ENCODE assay signal across 1 cellular context in the genomic region with DNA sequence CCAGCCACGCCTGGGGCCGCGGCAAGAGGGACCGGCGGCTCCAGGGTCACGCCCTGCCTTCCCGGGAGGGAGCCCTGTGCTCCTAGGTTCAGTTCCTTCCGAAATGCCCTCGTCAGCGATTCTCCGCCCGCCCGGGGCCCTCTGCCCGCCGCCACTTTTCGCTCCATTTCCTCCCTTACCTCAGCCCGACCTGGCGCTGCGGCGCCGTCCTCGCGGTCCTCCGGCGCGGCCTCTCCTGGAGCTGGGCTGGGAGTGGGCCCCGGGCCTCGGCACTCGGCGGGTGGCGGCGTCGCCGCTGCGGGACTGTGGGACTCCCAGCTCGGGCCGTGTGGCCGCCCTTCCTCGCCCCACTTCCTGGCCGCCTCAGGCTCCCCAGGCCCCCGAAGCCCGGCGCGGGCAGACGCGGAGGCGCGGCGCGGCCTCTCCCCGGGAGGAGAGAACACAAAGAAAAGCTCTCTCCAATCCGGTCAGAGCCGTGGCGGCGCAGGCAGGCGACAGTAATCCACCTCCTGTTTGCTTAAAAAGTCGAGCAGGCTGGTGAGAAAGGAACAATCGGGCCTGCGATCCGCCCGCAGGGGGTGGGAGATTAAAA.
TF ChIP-seq lines count a peak whose summit lies in the region.

No MANE protein-coding gene starts in this region.

TF ChIP-seq in HepG2, 621 proteins besides CTCF, POLR2A, EP300 and RAD21 (continued from another document and continues in another):
- TF ChIP-seq ZNF580 (CRISPR knock-in tag; IDR thresholded peaks at IDR 0.05; ENCODE audit: borderline replicate concordance, low read depth) (no peak), ZNF737 (CRISPR knock-in tag; IDR thresholded peaks at IDR 0.05; ENCODE audit: borderline replicate concordance) (no peak), ZNF382 (CRISPR knock-in tag; IDR thresholded peaks at IDR 0.05; ENCODE audit: borderline replicate concordance) (no peak), ZNF644 (CRISPR knock-in tag; IDR thresholded peaks at IDR 0.05; ENCODE audit: low read depth) (no peak), RBM22 (optimal IDR thresholded peaks at IDR 0.05; ENCODE audit: low read length) (no peak), ZNF496 (CRISPR knock-in tag; IDR thresholded peaks at IDR 0.05; ENCODE audit: insufficient replicate concordance) (no peak), ZNF354B (CRISPR knock-in tag; IDR thresholded peaks at IDR 0.05) (no peak), ZNF143 (CRISPR knock-in tag; IDR thresholded peaks at IDR 0.05) (no peak), SP140L (CRISPR knock-in tag; IDR thresholded peaks at IDR 0.05; ENCODE audit: borderline replicate concordance) (no peak), ZNF329 (CRISPR knock-in tag; IDR thresholded peaks at IDR 0.05; ENCODE audit: low read depth) (no peak), ZNF7 (CRISPR knock-in tag; IDR thresholded peaks at IDR 0.05) (no peak), CCAR2 (optimal IDR thresholded peaks at IDR 0.05; ENCODE audit: low read depth, low read length) (no peak), ZKSCAN1 (IDR thresholded peaks at IDR 0.05; ENCODE audit: low read length) (no peak), PHF21A (CRISPR knock-in tag; IDR thresholded peaks at IDR 0.05) (no peak), ZNF777 (CRISPR knock-in tag; IDR thresholded peaks at IDR 0.05) (peak; percentile 60), ZFP62 (CRISPR knock-in tag; IDR thresholded peaks at IDR 0.05) (no peak), ZMYM4 (CRISPR knock-in tag; IDR thresholded peaks at IDR 0.05) (no peak), HOXA9 (CRISPR knock-in tag; IDR thresholded peaks at IDR 0.05; ENCODE audit: borderline replicate concordance) (no peak), ZBTB14 (CRISPR knock-in tag; IDR thresholded peaks at IDR 0.05) (peak; percentile 33; the same call in 1 of the 2 replicates), PPARG (CRISPR knock-in tag; conservative IDR thresholded peaks at IDR 0.05) (no peak), KDM6A (CRISPR knock-in tag; IDR thresholded peaks at IDR 0.05; ENCODE audit: low read depth) (no peak), GFI1 (CRISPR knock-in tag; IDR thresholded peaks at IDR 0.05; ENCODE audit: borderline replicate concordance) (no peak), PITX1 (CRISPR knock-in tag; IDR thresholded peaks at IDR 0.05) (no peak), ELF1 (CRISPR knock-in tag; IDR thresholded peaks at IDR 0.05) (no peak), ZNF317 (CRISPR knock-in tag; IDR thresholded peaks at IDR 0.05) (no peak), MXD1 (CRISPR knock-in tag; IDR thresholded peaks at IDR 0.05) (no peak), ZBTB3 (CRISPR knock-in tag; IDR thresholded peaks at IDR 0.05; ENCODE audit: borderline replicate concordance, low read depth) (no peak), MIXL1 (CRISPR knock-in tag; IDR thresholded peaks at IDR 0.05) (no peak), IKZF1 (IDR thresholded peaks at IDR 0.05) (no peak), ZNF709 (CRISPR knock-in tag; IDR thresholded peaks at IDR 0.05) (no peak), MAZ (IDR thresholded peaks at IDR 0.05; ENCODE audit: borderline replicate concordance, low read depth, low read length) (no peak), MAZ (CRISPR knock-in tag; IDR thresholded peaks at IDR 0.05; ENCODE audit: low read depth) (peak; percentile 37), AKNA (CRISPR knock-in tag; IDR thresholded peaks at IDR 0.05; ENCODE audit: borderline replicate concordance) (no peak), NPAS2 (CRISPR knock-in tag; IDR thresholded peaks at IDR 0.05; ENCODE audit: borderline replicate concordance) (no peak), HNRNPK (IDR thresholded peaks at IDR 0.05; ENCODE audit: low read depth, low read length, poor library complexity, severe bottlenecking) (no peak), RARG (CRISPR knock-in tag; IDR thresholded peaks at IDR 0.05; ENCODE audit: low read depth) (no peak), ZNF614 (CRISPR knock-in tag; IDR thresholded peaks at IDR 0.05; ENCODE audit: borderline replicate concordance) (no peak), ZNF335 (CRISPR knock-in tag; IDR thresholded peaks at IDR 0.05) (no peak), HMGXB4 (CRISPR knock-in tag; IDR thresholded peaks at IDR 0.05; ENCODE audit: borderline replicate concordance in 1 of 2, low read depth in 1 of 2) (peak; percentile 27 to 31; a peak in 1 of 4 replicates), MIER2 (CRISPR knock-in tag; IDR thresholded peaks at IDR 0.05) (no peak), ATRX (CRISPR knock-in tag; IDR thresholded peaks at IDR 0.05; ENCODE audit: borderline replicate concordance) (no peak)
- TF ChIP-seq, protein P1, sequence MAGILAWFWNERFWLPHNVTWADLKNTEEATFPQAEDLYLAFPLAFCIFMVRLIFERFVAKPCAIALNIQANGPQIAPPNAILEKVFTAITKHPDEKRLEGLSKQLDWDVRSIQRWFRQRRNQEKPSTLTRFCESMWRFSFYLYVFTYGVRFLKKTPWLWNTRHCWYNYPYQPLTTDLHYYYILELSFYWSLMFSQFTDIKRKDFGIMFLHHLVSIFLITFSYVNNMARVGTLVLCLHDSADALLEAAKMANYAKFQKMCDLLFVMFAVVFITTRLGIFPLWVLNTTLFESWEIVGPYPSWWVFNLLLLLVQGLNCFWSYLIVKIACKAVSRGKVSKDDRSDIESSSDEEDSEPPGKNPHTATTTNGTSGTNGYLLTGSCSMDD (CRISPR knock-in tag; IDR thresholded peaks at IDR 0.05): no peak
- TF ChIP-seq, protein P2, sequence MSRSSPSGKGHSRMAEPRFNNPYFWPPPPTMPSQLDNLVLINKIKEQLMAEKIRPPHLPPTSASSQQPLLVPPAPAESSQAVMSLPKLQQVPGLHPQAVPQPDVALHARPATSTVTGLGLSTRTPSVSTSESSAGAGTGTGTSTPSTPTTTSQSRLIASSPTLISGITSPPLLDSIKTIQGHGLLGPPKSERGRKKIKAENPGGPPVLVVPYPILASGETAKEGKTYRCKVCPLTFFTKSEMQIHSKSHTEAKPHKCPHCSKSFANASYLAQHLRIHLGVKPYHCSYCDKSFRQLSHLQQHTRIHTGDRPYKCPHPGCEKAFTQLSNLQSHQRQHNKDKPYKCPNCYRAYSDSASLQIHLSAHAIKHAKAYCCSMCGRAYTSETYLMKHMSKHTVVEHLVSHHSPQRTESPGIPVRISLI (CRISPR knock-in tag; IDR thresholded peaks at IDR 0.05; ENCODE audit: borderline replicate concordance): no peak
- TF ChIP-seq, protein P3, sequence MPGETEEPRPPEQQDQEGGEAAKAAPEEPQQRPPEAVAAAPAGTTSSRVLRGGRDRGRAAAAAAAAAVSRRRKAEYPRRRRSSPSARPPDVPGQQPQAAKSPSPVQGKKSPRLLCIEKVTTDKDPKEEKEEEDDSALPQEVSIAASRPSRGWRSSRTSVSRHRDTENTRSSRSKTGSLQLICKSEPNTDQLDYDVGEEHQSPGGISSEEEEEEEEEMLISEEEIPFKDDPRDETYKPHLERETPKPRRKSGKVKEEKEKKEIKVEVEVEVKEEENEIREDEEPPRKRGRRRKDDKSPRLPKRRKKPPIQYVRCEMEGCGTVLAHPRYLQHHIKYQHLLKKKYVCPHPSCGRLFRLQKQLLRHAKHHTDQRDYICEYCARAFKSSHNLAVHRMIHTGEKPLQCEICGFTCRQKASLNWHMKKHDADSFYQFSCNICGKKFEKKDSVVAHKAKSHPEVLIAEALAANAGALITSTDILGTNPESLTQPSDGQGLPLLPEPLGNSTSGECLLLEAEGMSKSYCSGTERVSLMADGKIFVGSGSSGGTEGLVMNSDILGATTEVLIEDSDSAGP (CRISPR knock-in tag; IDR thresholded peaks at IDR 0.05; ENCODE audit: borderline replicate concordance): no peak; the same call in 1 of the 2 replicates
- TF ChIP-seq, protein P4, sequence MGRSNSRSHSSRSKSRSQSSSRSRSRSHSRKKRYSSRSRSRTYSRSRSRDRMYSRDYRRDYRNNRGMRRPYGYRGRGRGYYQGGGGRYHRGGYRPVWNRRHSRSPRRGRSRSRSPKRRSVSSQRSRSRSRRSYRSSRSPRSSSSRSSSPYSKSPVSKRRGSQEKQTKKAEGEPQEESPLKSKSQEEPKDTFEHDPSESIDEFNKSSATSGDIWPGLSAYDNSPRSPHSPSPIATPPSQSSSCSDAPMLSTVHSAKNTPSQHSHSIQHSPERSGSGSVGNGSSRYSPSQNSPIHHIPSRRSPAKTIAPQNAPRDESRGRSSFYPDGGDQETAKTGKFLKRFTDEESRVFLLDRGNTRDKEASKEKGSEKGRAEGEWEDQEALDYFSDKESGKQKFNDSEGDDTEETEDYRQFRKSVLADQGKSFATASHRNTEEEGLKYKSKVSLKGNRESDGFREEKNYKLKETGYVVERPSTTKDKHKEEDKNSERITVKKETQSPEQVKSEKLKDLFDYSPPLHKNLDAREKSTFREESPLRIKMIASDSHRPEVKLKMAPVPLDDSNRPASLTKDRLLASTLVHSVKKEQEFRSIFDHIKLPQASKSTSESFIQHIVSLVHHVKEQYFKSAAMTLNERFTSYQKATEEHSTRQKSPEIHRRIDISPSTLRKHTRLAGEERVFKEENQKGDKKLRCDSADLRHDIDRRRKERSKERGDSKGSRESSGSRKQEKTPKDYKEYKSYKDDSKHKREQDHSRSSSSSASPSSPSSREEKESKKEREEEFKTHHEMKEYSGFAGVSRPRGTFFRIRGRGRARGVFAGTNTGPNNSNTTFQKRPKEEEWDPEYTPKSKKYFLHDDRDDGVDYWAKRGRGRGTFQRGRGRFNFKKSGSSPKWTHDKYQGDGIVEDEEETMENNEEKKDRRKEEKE (IDR thresholded peaks at IDR 0.05): no peak
- TF ChIP-seq, protein P5, sequence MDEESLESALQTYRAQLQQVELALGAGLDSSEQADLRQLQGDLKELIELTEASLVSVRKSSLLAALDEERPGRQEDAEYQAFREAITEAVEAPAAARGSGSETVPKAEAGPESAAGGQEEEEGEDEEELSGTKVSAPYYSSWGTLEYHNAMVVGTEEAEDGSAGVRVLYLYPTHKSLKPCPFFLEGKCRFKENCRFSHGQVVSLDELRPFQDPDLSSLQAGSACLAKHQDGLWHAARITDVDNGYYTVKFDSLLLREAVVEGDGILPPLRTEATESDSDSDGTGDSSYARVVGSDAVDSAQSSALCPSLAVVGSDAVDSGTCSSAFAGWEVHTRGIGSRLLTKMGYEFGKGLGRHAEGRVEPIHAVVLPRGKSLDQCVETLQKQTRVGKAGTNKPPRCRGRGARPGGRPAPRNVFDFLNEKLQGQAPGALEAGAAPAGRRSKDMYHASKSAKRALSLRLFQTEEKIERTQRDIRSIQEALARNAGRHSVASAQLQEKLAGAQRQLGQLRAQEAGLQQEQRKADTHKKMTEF (CRISPR knock-in tag; IDR thresholded peaks at IDR 0.05): no peak; the same call in 1 of the 2 replicates
